21 cellular contexts compared by ENCODE assay signal in genomic region chr16:20946015-20946629, GRCh38.
"Had no signal": no experiment of that assay in that cellular context is flagged by ENCODE, and none has a peak within 500 bp of the region (broad histone marks: within the 10 kb centered on the region; RNA-seq: fewer than 3 reads in every experiment).

No MANE protein-coding gene starts in this region.

- ATAC-seq: right lobe of liver, T-cell had no signal

- H3K27ac Mint-ChIP-seq: activated naive CD8-positive, alpha-beta T cell treated with anti-CD3 and anti-CD28 coated beads, Interleukin-2, amount 10 ng/mL, durations not matched to agents 7 days and 5 days; activated T-cell treated with anti-CD3 and anti-CD28 coated beads, Interleukin-2, amount 50 U/mL, for 24 hours; progenitor cell of endocrine pancreas; T-cell had no signal

- H3K4me3 Mint-ChIP-seq: activated naive CD8-positive, alpha-beta T cell treated with anti-CD3 and anti-CD28 coated beads, Interleukin-2, amount 10 ng/mL, durations not matched to agents 7 days and 5 days; activated T-cell treated with anti-CD3 and anti-CD28 coated beads, Interleukin-2, amount 50 U/mL, for 24 hours; T-cell had no signal

- DNase-seq: activated CD4-positive, alpha-beta T cell treated with anti-CD3 and anti-CD28 coated beads, Interleukin-2, amount 50 U/mL, for 1 hour; activated CD8-positive, alpha-beta memory T cell treated with anti-CD3 and anti-CD28 coated beads, Interleukin-2, amount 50 U/mL, for 4 hours; activated naive CD4-positive, alpha-beta T cell; activated naive CD8-positive, alpha-beta T cell treated with anti-CD3 and anti-CD28 coated beads, Interleukin-2, amount 10 ng/mL, durations not matched to agents 7 days and 5 days; activated T-cell treated with anti-CD3 and anti-CD28 coated beads, Interleukin-2, amount 50 U/mL, for 24 hours; amniotic stem cell; brain microvascular endothelial cell; dorsolateral prefrontal cortex; effector memory CD4-positive, alpha-beta T cell; left ventricle myocardium inferior; ovary; right lobe of liver; stimulated activated CD4-positive, alpha-beta T cell treated with anti-CD3 and anti-CD28 coated beads, Interleukin-2, amount 100 ng/mL, for 48 hours; stomach; T-cell; thyroid gland; upper lobe of left lung had no signal

- H3K9me3 Mint-ChIP-seq: activated naive CD8-positive, alpha-beta T cell treated with anti-CD3 and anti-CD28 coated beads, Interleukin-2, amount 10 ng/mL, durations not matched to agents 7 days and 5 days; activated T-cell treated with anti-CD3 and anti-CD28 coated beads, Interleukin-2, amount 50 U/mL, for 24 hours; T-cell had no signal

- H3K27me3 Mint-ChIP-seq: activated T-cell treated with anti-CD3 and anti-CD28 coated beads, Interleukin-2, amount 50 U/mL, for 24 hours; progenitor cell of endocrine pancreas; T-cell had no signal

- H3K27ac ChIP-seq: brain microvascular endothelial cell, coronary artery, dorsolateral prefrontal cortex, left ventricle myocardium inferior, ovary, right lobe of liver, stomach, thyroid gland, upper lobe of left lung, VCaP had no signal

- H3K27me3 ChIP-seq: brain microvascular endothelial cell, dorsolateral prefrontal cortex, ovary, right lobe of liver, stomach, thyroid gland, upper lobe of left lung had no signal

- H3K4me3 ChIP-seq: coronary artery, dorsolateral prefrontal cortex, left ventricle myocardium inferior, lung, ovary, right lobe of liver, stomach, thyroid gland, upper lobe of left lung had no signal

- H3K36me3 Mint-ChIP-seq: activated naive CD8-positive, alpha-beta T cell treated with anti-CD3 and anti-CD28 coated beads, Interleukin-2, amount 10 ng/mL, durations not matched to agents 7 days and 5 days; T-cell had no signal

- H3K4me1 ChIP-seq: left ventricle myocardium inferior, right lobe of liver, stomach, thyroid gland, upper lobe of left lung had no signal

- H3K36me3 ChIP-seq: brain microvascular endothelial cell, left ventricle myocardium inferior, ovary, right lobe of liver, stomach, thyroid gland, upper lobe of left lung had no signal
